In the genomic region with DNA sequence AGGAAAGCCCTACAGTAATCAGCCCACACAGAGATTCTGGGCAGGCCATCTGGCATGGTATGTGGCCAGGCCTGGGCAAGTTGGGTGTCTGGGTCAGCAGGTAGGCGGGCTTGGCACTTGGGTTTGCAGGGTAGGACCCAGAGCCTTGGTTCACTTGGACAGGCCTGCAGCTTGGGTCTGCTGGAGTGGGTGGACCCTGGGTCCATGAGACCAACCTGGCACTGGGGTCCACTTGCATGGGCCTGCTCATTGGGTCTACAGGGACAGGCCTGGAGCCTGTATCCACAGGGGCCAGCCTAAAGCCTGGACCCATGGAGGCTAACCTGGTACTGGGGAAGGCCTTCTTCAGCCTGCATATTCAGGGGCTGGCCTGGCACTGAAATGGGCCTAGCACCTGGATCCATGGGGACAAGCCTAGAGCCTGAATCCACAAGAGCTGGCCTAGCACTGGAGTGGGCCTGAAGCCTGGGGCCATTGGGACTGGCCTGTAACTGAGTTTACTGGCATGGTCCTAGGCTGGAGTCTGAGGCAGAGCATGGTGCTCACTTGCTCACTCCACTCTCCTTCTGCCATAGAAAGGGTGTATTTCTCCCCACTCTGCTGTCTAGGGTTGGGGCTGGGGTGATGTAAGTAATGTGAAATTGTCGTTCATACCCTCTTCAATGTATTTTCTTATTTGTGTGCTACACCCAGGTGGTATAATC, we compare ENCODE assay signal across 16 cellular contexts.
DNase-seq lines count a peak whose midpoint lies in the region; ATAC-seq and TF ChIP-seq lines count a peak whose summit lies in the region.
"Had no signal": no experiment of that assay in that cellular context is flagged by ENCODE, and none has a peak within 500 bp of the region (broad histone marks: within the 10 kb centered on the region; RNA-seq: fewer than 3 reads in every experiment).

No MANE protein-coding gene starts in this region.

- no peak overlapping the region for H4K8ac ChIP-seq in neuronal stem cell (ENCODE audit: low read depth, low read length)

- no peak overlapping the region for H3K4me3 ChIP-seq in neuronal stem cell (ENCODE audit: low read length in 2 of 2)
- H3K4me3 ChIP-seq: GM23338 had no signal

- POLR2A ChIA-PET in WTC11 (lab: Charles Lee) = no interaction called here

- H3K36me3 Mint-ChIP-seq in WTC11 = no peaks in the 10 kb centered on the region
- H3K36me3 Mint-ChIP-seq: CD14-positive monocyte; CD4-positive, alpha-beta memory T cell had no signal

- H3K9me3 ChIP-seq in neuronal stem cell (replicated peaks in 1 of 2; ENCODE audit: control insufficient read depth in 2 of 2, insufficient read depth in 1 of 2, low read depth in 1 of 2, low read length in 2 of 2) = no peaks in the 10 kb centered on the region

- H3K9ac ChIP-seq in neuronal stem cell (ENCODE audit: low read depth, low read length, poor library complexity) = peak overlapping the region; percentile 24

- H4K91ac ChIP-seq in neuronal stem cell (ENCODE audit: low read depth, low read length, poor library complexity) = no peak overlapping the region

- no peak overlapping the region for H3K27ac ChIP-seq in neuronal stem cell (replicated peaks; ENCODE audit: low read length)
- H3K27ac ChIP-seq: HL-60 had no signal

- no peaks in the 10 kb centered on the region for H3K4me1 Mint-ChIP-seq in stimulated activated naive CD8-positive, alpha-beta T cell treated with anti-CD3 and anti-CD28 coated beads, Interleukin-15, amount 100 ng/mL, for 72 hours
- H3K4me1 Mint-ChIP-seq in WTC11 = peaks cover 7% of the 10 kb centered on the region

- H3K4me3 Mint-ChIP-seq in stimulated activated naive CD8-positive, alpha-beta T cell treated with anti-CD3 and anti-CD28 coated beads, Interleukin-15, amount 100 ng/mL, for 72 hours = no peak overlapping the region
- H3K4me3 Mint-ChIP-seq in WTC11 = no peak overlapping the region
- H3K4me3 Mint-ChIP-seq: CD14-positive monocyte; CD4-positive, alpha-beta memory T cell; GM23338 had no signal

- peak overlapping the region; percentile 42 for H3K14ac ChIP-seq in neuronal stem cell (ENCODE audit: low read length)

- DNase-seq in stimulated activated naive CD8-positive, alpha-beta T cell treated with anti-CD3 and anti-CD28 coated beads, Interleukin-15, amount 100 ng/mL, for 72 hours = no peak
- DNase-seq in stimulated activated naive CD8-positive, alpha-beta T cell treated with anti-CD3 and anti-CD28 coated beads, Interleukin-15, Interleukin-2, amounts not matched to agents 100 U/mL and 50 U/mL, for 24 hours = no peak
- DNase-seq in WTC11 (ENCODE audit: low spot score) (no peak), neuronal stem cell (ENCODE audit: low spot score) (no peak), Kasumi-1 (lab: John Stamatoyannopoulos, UW) (no peak), COLO668 (lab: John Stamatoyannopoulos, UW; ENCODE audit: unreplicated experiment) (no peak)
- DNase-seq: ACHN; Calu3; CD4-positive, alpha-beta memory T cell; DMS79 treated with DMSO at 0.1 percent for 48 hours; GF-D8; HCEC 1CT had no signal

- no peak overlapping the region for H2BK5ac ChIP-seq in neuronal stem cell (ENCODE audit: low read length)

- H3K27me3 Mint-ChIP-seq in stimulated activated naive CD8-positive, alpha-beta T cell treated with anti-CD3 and anti-CD28 coated beads, Interleukin-15, amount 100 ng/mL, for 72 hours = no peaks in the 10 kb centered on the region
- H3K27me3 Mint-ChIP-seq in WTC11 (ENCODE audit: low read depth) = no peaks in the 10 kb centered on the region
- H3K27me3 Mint-ChIP-seq: CD4-positive, alpha-beta memory T cell had no signal

- H3K23ac ChIP-seq in neuronal stem cell (ENCODE audit: low read depth, low read length, poor library complexity) = peak overlapping the region; percentile 25

- H2BK15ac ChIP-seq in neuronal stem cell (ENCODE audit: low read length) = no peak overlapping the region

- H3K4me1 ChIP-seq in neuronal stem cell (ENCODE audit: control insufficient read depth in 2 of 2, insufficient read depth in 1 of 2, low read depth in 1 of 2, low read length in 2 of 2) = no peaks in the 10 kb centered on the region

- H2AFZ ChIP-seq in neuronal stem cell (ENCODE audit: low read length) = no peak overlapping the region
- H2AFZ ChIP-seq: GM23338 had no signal

- H3K4me2 ChIP-seq in neuronal stem cell (ENCODE audit: insufficient read depth, low read length, poor library complexity, severe bottlenecking) = no peak overlapping the region
- H3K4me2 ChIP-seq: GM23338 had no signal

- H3K27ac Mint-ChIP-seq in stimulated activated naive CD8-positive, alpha-beta T cell treated with anti-CD3 and anti-CD28 coated beads, Interleukin-15, amount 100 ng/mL, for 72 hours = no peak overlapping the region
- H3K27ac Mint-ChIP-seq in WTC11 = no peak overlapping the region
- H3K27ac Mint-ChIP-seq: CD14-positive monocyte; CD4-positive, alpha-beta memory T cell; GM23338 had no signal

- peak; percentile 33 for ATAC-seq in stimulated activated naive CD8-positive, alpha-beta T cell treated with anti-CD3 and anti-CD28 coated beads, Interleukin-15, amount 100 ng/mL, for 72 hours
- ATAC-seq in stimulated activated naive CD8-positive, alpha-beta T cell treated with anti-CD3 and anti-CD28 coated beads, Interleukin-15, Interleukin-2, amounts not matched to agents 100 U/mL and 50 U/mL, for 24 hours = no peak
- no peak for ATAC-seq in WTC11
- ATAC-seq in esophagus mucosa = no peak
- ATAC-seq: GM23338 had no signal

- no peaks in the 10 kb centered on the region for H3K36me3 ChIP-seq in neuronal stem cell (replicated peaks in 1 of 2; ENCODE audit: control insufficient read depth in 2 of 2, insufficient read depth in 2 of 2, low read length in 2 of 2)

- CTCF ChIA-PET in WTC11 (lab: Charles Lee) = no interaction called here

- no peaks in the 10 kb centered on the region for H3K9me3 Mint-ChIP-seq in stimulated activated naive CD8-positive, alpha-beta T cell treated with anti-CD3 and anti-CD28 coated beads, Interleukin-15, amount 100 ng/mL, for 72 hours
- no peaks in the 10 kb centered on the region; the same call in 1 of the 2 replicates for H3K9me3 Mint-ChIP-seq in WTC11
- H3K9me3 Mint-ChIP-seq: GM23338 had no signal

- no peak overlapping the region for H3K18ac ChIP-seq in neuronal stem cell (ENCODE audit: low read length)

- no peak overlapping the region for H2AK5ac ChIP-seq in neuronal stem cell (ENCODE audit: low read depth, low read length)

- peaks cover 0 to 2% (median 0%) of the 10 kb centered on the region in 3 experiments for H3K27me3 ChIP-seq in neuronal stem cell (ENCODE audit: control insufficient read depth in 3 of 3, insufficient read depth in 3 of 3, low read depth in 1 of 3, low read length in 3 of 3)

- no peak for TF ChIP-seq CTCF in WTC11 (IDR thresholded peaks at IDR 0.05)

- H2BK12ac ChIP-seq in neuronal stem cell (ENCODE audit: low read length) = no peak overlapping the region

- H2BK120ac ChIP-seq in neuronal stem cell (ENCODE audit: low read depth, low read length) = no peak overlapping the region

- no CpG with 5 or more reads among the region's 2 CpGs for WGBS in neuronal stem cell (ENCODE audit: extremely low coverage in 2 of 2, insufficient read length in 2 of 2, insufficient replicate concordance in 1 of 2), 2 donors

- no peaks in the 10 kb centered on the region for H3K79me1 ChIP-seq in neuronal stem cell (ENCODE audit: low read depth, low read length)

- H3K4ac ChIP-seq in neuronal stem cell (ENCODE audit: low read length) = no peak overlapping the region

TF ChIP-seq in WTC11, 78 proteins besides CTCF, POLR2A, EP300 and RAD21:
- TF ChIP-seq, protein P1, sequence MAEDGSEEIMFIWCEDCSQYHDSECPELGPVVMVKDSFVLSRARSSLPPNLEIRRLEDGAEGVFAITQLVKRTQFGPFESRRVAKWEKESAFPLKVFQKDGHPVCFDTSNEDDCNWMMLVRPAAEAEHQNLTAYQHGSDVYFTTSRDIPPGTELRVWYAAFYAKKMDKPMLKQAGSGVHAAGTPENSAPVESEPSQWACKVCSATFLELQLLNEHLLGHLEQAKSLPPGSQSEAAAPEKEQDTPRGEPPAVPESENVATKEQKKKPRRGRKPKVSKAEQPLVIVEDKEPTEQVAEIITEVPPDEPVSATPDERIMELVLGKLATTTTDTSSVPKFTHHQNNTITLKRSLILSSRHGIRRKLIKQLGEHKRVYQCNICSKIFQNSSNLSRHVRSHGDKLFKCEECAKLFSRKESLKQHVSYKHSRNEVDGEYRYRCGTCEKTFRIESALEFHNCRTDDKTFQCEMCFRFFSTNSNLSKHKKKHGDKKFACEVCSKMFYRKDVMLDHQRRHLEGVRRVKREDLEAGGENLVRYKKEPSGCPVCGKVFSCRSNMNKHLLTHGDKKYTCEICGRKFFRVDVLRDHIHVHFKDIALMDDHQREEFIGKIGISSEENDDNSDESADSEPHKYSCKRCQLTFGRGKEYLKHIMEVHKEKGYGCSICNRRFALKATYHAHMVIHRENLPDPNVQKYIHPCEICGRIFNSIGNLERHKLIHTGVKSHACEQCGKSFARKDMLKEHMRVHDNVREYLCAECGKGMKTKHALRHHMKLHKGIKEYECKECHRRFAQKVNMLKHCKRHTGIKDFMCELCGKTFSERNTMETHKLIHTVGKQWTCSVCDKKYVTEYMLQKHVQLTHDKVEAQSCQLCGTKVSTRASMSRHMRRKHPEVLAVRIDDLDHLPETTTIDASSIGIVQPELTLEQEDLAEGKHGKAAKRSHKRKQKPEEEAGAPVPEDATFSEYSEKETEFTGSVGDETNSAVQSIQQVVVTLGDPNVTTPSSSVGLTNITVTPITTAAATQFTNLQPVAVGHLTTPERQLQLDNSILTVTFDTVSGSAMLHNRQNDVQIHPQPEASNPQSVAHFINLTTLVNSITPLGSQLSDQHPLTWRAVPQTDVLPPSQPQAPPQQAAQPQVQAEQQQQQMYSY (CRISPR knock-in tag; IDR thresholded peaks at IDR 0.05) = peak; percentile 13; the same call in 1 of the 2 replicates
- TF ChIP-seq NR1H2 (CRISPR knock-in tag; IDR thresholded peaks at IDR 0.05) = no peak
